13 cellular contexts compared by ENCODE assay signal in the genomic region with DNA sequence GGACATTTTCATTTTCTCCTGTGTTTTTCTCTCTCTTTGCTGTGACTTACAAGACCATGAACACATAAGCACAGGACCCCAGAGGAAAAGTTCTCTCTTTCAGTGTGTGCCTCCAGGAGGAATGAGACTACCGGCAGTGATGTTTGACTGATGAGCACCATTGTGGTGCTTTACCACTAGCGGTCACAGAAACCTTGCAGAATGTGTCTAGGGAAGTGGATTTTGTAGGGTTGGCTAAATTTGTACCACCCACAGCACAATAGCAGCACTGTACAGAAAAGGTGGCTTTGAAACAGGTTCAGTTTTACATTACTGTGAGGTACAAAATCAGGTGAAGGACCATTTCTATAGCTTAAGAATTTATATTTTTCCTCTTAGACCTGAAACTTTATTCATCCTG.
DNase-seq lines count a peak whose midpoint lies in the region; ATAC-seq, FAIRE-seq and TF ChIP-seq lines count a peak whose summit lies in the region.
"Had no signal": no experiment of that assay in that cellular context is flagged by ENCODE, and none has a peak within 500 bp of the region (broad histone marks: within the 10 kb centered on the region; RNA-seq: fewer than 3 reads in every experiment).

No MANE protein-coding gene starts in this region.

- H3K27me3 ChIP-seq in CD4-positive, alpha-beta T cell (ENCODE audit: control insufficient read depth, insufficient read depth, low read length) = no peaks in the 10 kb centered on the region
- H3K27me3 ChIP-seq in effector memory CD4-positive, alpha-beta T cell (replicated peaks; ENCODE audit: control insufficient read depth, insufficient read depth, low read length, poor library complexity, severe bottlenecking) = no peaks in the 10 kb centered on the region

- no peaks in the 10 kb centered on the region for H3K36me3 ChIP-seq in effector memory CD4-positive, alpha-beta T cell (ENCODE audit: control insufficient read depth, insufficient read depth, low read length)
- H3K36me3 ChIP-seq: HAP-1 had no signal

- no peak overlapping the region for H3K27ac ChIP-seq in CD4-positive, alpha-beta T cell (ENCODE audit: low read depth, low read length)
- H3K27ac ChIP-seq in effector memory CD4-positive, alpha-beta T cell (ENCODE audit: insufficient read depth, low read length, poor library complexity, severe bottlenecking) = no peak overlapping the region

- no peak for DNase-seq in CD4-positive, alpha-beta T cell
- DNase-seq in GM12891 (ENCODE audit: insufficient read length, low spot score) = no peak
- DNase-seq in T-helper 17 cell = no peak
- DNase-seq in natural killer cell treated with Interleukin-12 subunit alpha and Interleukin-12 subunit beta and Interleukin-15 and Interleukin-18, amount 100 ng/mL, for 72 hours (ENCODE audit: low spot score) = no peak
- DNase-seq in islet precursor cell = no peak
- DNase-seq in effector memory CD4-positive, alpha-beta T cell = no peak
- DNase-seq in iPS-NIHi7 (ENCODE audit: extremely low spot score) = no peak
- DNase-seq: NCI-H1105, NCI-H187, NCI-H446 had no signal

- TF ChIP-seq CTCF in CD4-positive, alpha-beta T cell (IDR thresholded peaks at IDR 0.05) = no peak

- no peaks in the 10 kb centered on the region for H3K9me3 ChIP-seq in CD4-positive, alpha-beta T cell (ENCODE audit: control insufficient read depth, low read length)
- no peaks in the 10 kb centered on the region for H3K9me3 ChIP-seq in T-helper 17 cell (ENCODE audit: control insufficient read depth, low read length, poor library complexity, severe bottlenecking)
- no peaks in the 10 kb centered on the region for H3K9me3 ChIP-seq in effector memory CD4-positive, alpha-beta T cell (ENCODE audit: control insufficient read depth, low read length)
- H3K9me3 ChIP-seq: HAP-1 had no signal

- POLR2A ChIA-PET in CD4-positive, alpha-beta T cell (lab: Charles Lee) = interaction anchor here (0.8 kb wide), 1 partner anchor 1412 kb away, joined by 3 read pairs; no protein-coding TSS in a partner anchor

- peak overlapping the region; percentile 54 for H3K27ac Mint-ChIP-seq in CD4-positive, alpha-beta T cell
- peak overlapping the region; percentile 95 for H3K27ac Mint-ChIP-seq in T-helper 17 cell
- peak overlapping the region; percentile 60 to 95 for H3K27ac Mint-ChIP-seq in natural killer cell treated with Interleukin-12 subunit alpha and Interleukin-12 subunit beta and Interleukin-15 and Interleukin-18, amount 100 ng/mL, for 72 hours

- CTCF ChIA-PET in CD4-positive, alpha-beta T cell (lab: Charles Lee) = no interaction called here

- H3K27me3 Mint-ChIP-seq in CD4-positive, alpha-beta T cell = no peaks in the 10 kb centered on the region
- H3K27me3 Mint-ChIP-seq in T-helper 17 cell = no peaks in the 10 kb centered on the region
- H3K27me3 Mint-ChIP-seq in natural killer cell treated with Interleukin-12 subunit alpha and Interleukin-12 subunit beta and Interleukin-15 and Interleukin-18, amount 100 ng/mL, for 72 hours = peaks cover 0 to 3% of the 10 kb centered on the region in 2 donors

- H3K4me3 Mint-ChIP-seq in CD4-positive, alpha-beta T cell = no peak overlapping the region
- no peak overlapping the region for H3K4me3 Mint-ChIP-seq in T-helper 17 cell
- H3K4me3 Mint-ChIP-seq in natural killer cell treated with Interleukin-12 subunit alpha and Interleukin-12 subunit beta and Interleukin-15 and Interleukin-18, amount 100 ng/mL, for 72 hours = peak overlapping the region; percentile 59

- no peak overlapping the region for H3K4me3 ChIP-seq in effector memory CD4-positive, alpha-beta T cell (ENCODE audit: insufficient read depth, low read depth, low read length, poor library complexity, severe bottlenecking)
- H3K4me3 ChIP-seq: HAP-1, K562 had no signal

- no peak for FAIRE-seq in GM12891 (lab: Jason Lieb, UNC)
- FAIRE-seq: GM18507, K562 had no signal

- no peak for TF ChIP-seq POLR2A in GM12891 (IDR thresholded peaks at IDR 0.05; ENCODE audit: low read depth, low read length)

- peaks cover 54% of the 10 kb centered on the region for H3K4me1 Mint-ChIP-seq in CD4-positive, alpha-beta T cell (ENCODE audit: low read depth)
- peaks cover 27% of the 10 kb centered on the region for H3K4me1 Mint-ChIP-seq in T-helper 17 cell
- peaks cover 33 to 39% of the 10 kb centered on the region in 2 donors for H3K4me1 Mint-ChIP-seq in natural killer cell treated with Interleukin-12 subunit alpha and Interleukin-12 subunit beta and Interleukin-15 and Interleukin-18, amount 100 ng/mL, for 72 hours (ENCODE audit: low read depth in 2 of 2)

- peaks cover 12% of the 10 kb centered on the region for H3K4me1 ChIP-seq in effector memory CD4-positive, alpha-beta T cell (ENCODE audit: control insufficient read depth, insufficient read depth, low read length, poor library complexity, severe bottlenecking)
- H3K4me1 ChIP-seq: HAP-1 had no signal

- peaks cover 5% of the 10 kb centered on the region for H3K36me3 Mint-ChIP-seq in CD4-positive, alpha-beta T cell (ENCODE audit: low read depth)
- H3K36me3 Mint-ChIP-seq in T-helper 17 cell (ENCODE audit: low read depth) = peaks cover 3% of the 10 kb centered on the region
- peaks cover 18% of the 10 kb centered on the region for H3K36me3 Mint-ChIP-seq in natural killer cell treated with Interleukin-12 subunit alpha and Interleukin-12 subunit beta and Interleukin-15 and Interleukin-18, amount 100 ng/mL, for 72 hours

- ATAC-seq in CD4-positive, alpha-beta T cell (ENCODE audit: poor library complexity) = no peak
- ATAC-seq in T-helper 17 cell = no peak
- ATAC-seq in natural killer cell treated with Interleukin-12 subunit alpha and Interleukin-12 subunit beta and Interleukin-15 and Interleukin-18, amount 100 ng/mL, for 72 hours = peak in 1 of 2 donors; percentile 2
- ATAC-seq: K562 had no signal

- peaks cover 7% of the 10 kb centered on the region for H3K9me3 Mint-ChIP-seq in CD4-positive, alpha-beta T cell
- peaks cover 4% of the 10 kb centered on the region for H3K9me3 Mint-ChIP-seq in natural killer cell treated with Interleukin-12 subunit alpha and Interleukin-12 subunit beta and Interleukin-15 and Interleukin-18, amount 100 ng/mL, for 72 hours

- intact Hi-C loops in CD4-positive, alpha-beta T cell (cut with DNase I, micrococcal nuclease) = no loop called here

TF ChIP-seq in GM12891, 5 proteins besides CTCF, POLR2A, EP300 and RAD21:
- no peak for TF ChIP-seq PAX5 (IDR thresholded peaks at IDR 0.05; ENCODE audit: insufficient read depth, low read length, severe bottlenecking)
- TF ChIP-seq SPI1 (IDR thresholded peaks at IDR 0.05; ENCODE audit: low read depth, low read length) = 0 out of 2 replicates have a peak, but pooled peaks have one; percentile 12
